Comparison of ENCODE assay signal across 21 cellular contexts in the genomic region with DNA sequence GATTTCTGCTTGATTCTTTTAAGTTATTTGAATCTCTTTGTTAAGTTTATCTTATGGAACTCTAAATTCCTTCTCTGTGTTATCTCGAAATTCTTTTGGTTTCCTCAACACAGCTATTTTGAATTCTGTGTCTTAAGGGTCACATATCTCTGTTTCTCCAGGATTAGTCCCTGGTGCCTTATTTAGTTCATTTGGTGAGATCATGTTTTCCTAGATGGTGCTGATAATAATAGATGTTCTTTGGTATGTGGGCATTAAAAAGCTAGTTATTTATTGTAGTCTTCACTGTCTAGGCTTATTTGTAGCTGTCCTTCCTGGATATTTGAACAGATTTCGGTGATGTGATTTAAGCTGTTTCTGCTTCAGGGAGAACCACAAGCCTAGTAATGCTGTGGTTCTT.
"Had no signal": no experiment of that assay in that cellular context is flagged by ENCODE, and none has a peak within 500 bp of the region (broad histone marks: within the 10 kb centered on the region; RNA-seq: fewer than 3 reads in every experiment).

No MANE protein-coding gene starts in this region.

- H3K9me3 ChIP-seq: esophagus squamous epithelium, gastrocnemius medialis, prostate gland, testis had no signal

- H3K36me3 ChIP-seq: esophagus squamous epithelium, gastrocnemius medialis, prostate gland, right atrium auricular region, tibial artery had no signal

- DNase-seq: dermis blood vessel endothelial cell; effector memory CD4-positive, alpha-beta T cell; esophagus squamous epithelium; foreskin fibroblast; gastrocnemius medialis; head of caudate nucleus; kidney; midbrain; naive thymus-derived CD8-positive, alpha-beta T cell; nephron progenitor cell; nucleus accumbens; stimulated activated CD4-positive, alpha-beta T cell treated with anti-CD3 and anti-CD28 coated beads, Interleukin-2, amount 100 ng/mL, for 24 hours; stimulated activated CD4-positive, alpha-beta T cell treated with anti-CD3 and anti-CD28 coated beads, Interleukin-4, amount 100 ng/mL, for 24 hours; stimulated activated naive CD8-positive, alpha-beta T cell treated with anti-CD3 and anti-CD28 coated beads, Interleukin-15, Interleukin-2, amounts not matched to agents 100 U/mL and 50 U/mL, for 24 hours; substantia nigra; testis; tibial artery had no signal

- H3K4me1 ChIP-seq: esophagus squamous epithelium, gastrocnemius medialis, prostate gland, right atrium auricular region, testis, tibial artery had no signal

- H3K4me3 ChIP-seq: coronary artery, esophagus squamous epithelium, gastrocnemius medialis, lung, prostate gland, right atrium auricular region, testis, tibial artery had no signal

- H3K27me3 ChIP-seq: esophagus squamous epithelium, gastrocnemius medialis, right atrium auricular region, testis, tibial artery had no signal

- H3K27ac ChIP-seq: coronary artery, esophagus squamous epithelium, gastrocnemius medialis, prostate gland, right atrium auricular region, testis, tibial artery had no signal
